In genomic region chr9:15999422-16000339, GRCh38 we compare ENCODE assay signal across 14 cellular contexts.
A peak's percentile ranks its signal among the peaks of the same experiment; 100 is the strongest.
DNase-seq lines count a peak whose midpoint lies in the region; ATAC-seq, FAIRE-seq and TF ChIP-seq lines count a peak whose summit lies in the region.
"Had no signal": no experiment of that assay in that cellular context is flagged by ENCODE, and none has a peak within 500 bp of the region (broad histone marks: within the 10 kb centered on the region; RNA-seq: fewer than 3 reads in every experiment).

No MANE protein-coding gene starts in this region.

- peak overlapping the region; percentile 88 for H3K27ac ChIP-seq in astrocyte (ENCODE audit: low read depth, low read length)

- DNase-seq in activated naive CD8-positive, alpha-beta T cell treated with anti-CD3 and anti-CD28 coated beads, Interleukin-2, amount 50 U/mL, for 24 hours = no peak
- no peak for DNase-seq in activated naive CD8-positive, alpha-beta T cell treated with anti-CD3 and anti-CD28 coated beads for 36 hours
- DNase-seq in astrocyte (ENCODE audit: low read depth) (peak; percentile 96), left ventricle myocardium superior (peak; percentile 24), superior temporal gyrus (ENCODE audit: extremely low spot score) (peak; percentile 16), Ammon's horn (ENCODE audit: low spot score) (no peak)
- DNase-seq: 8988T; activated CD4-positive, alpha-beta T cell treated with anti-CD3 and anti-CD28 coated beads for 4 hours; amygdala; NCI-H1105; OCI-M1 had no signal

- no peaks in the 10 kb centered on the region for H3K27me3 Mint-ChIP-seq in activated naive CD8-positive, alpha-beta T cell treated with anti-CD3 and anti-CD28 coated beads, Interleukin-2, amount 50 U/mL, for 24 hours
- no peaks in the 10 kb centered on the region for H3K27me3 Mint-ChIP-seq in activated naive CD8-positive, alpha-beta T cell treated with anti-CD3 and anti-CD28 coated beads for 36 hours
- no peaks in the 10 kb centered on the region for H3K27me3 Mint-ChIP-seq in astrocyte (ENCODE audit: low read depth, unreplicated experiment)
- H3K27me3 Mint-ChIP-seq: progenitor cell of endocrine pancreas had no signal

- H3K4me2 ChIP-seq in astrocyte (ENCODE audit: low read length) = peak overlapping the region; percentile 64

- peak overlapping the region; percentile 56 for H3K9ac ChIP-seq in astrocyte (ENCODE audit: low read length)

- H2AFZ ChIP-seq in astrocyte (ENCODE audit: low read depth, low read length) = no peak overlapping the region

- no peak overlapping the region for H3K4me3 Mint-ChIP-seq in activated naive CD8-positive, alpha-beta T cell treated with anti-CD3 and anti-CD28 coated beads, Interleukin-2, amount 50 U/mL, for 24 hours
- H3K4me3 Mint-ChIP-seq in activated naive CD8-positive, alpha-beta T cell treated with anti-CD3 and anti-CD28 coated beads for 36 hours = no peak overlapping the region
- no peak overlapping the region for H3K4me3 Mint-ChIP-seq in astrocyte (ENCODE audit: unreplicated experiment)

- no peaks in the 10 kb centered on the region for H3K79me2 ChIP-seq in astrocyte (ENCODE audit: insufficient read depth, low read length)

- H3K4me1 Mint-ChIP-seq in activated naive CD8-positive, alpha-beta T cell treated with anti-CD3 and anti-CD28 coated beads, Interleukin-2, amount 50 U/mL, for 24 hours = no peaks in the 10 kb centered on the region
- no peaks in the 10 kb centered on the region for H3K4me1 Mint-ChIP-seq in activated naive CD8-positive, alpha-beta T cell treated with anti-CD3 and anti-CD28 coated beads for 36 hours
- H3K4me1 Mint-ChIP-seq in astrocyte (ENCODE audit: low read depth, unreplicated experiment) = peaks cover 25% of the 10 kb centered on the region

- peaks cover 12% of the 10 kb centered on the region for H3K9me3 Mint-ChIP-seq in activated naive CD8-positive, alpha-beta T cell treated with anti-CD3 and anti-CD28 coated beads, Interleukin-2, amount 50 U/mL, for 24 hours
- peaks cover 11% of the 10 kb centered on the region for H3K9me3 Mint-ChIP-seq in activated naive CD8-positive, alpha-beta T cell treated with anti-CD3 and anti-CD28 coated beads for 36 hours
- peaks cover 6% of the 10 kb centered on the region for H3K9me3 Mint-ChIP-seq in astrocyte (ENCODE audit: unreplicated experiment)

- no peaks in the 10 kb centered on the region for H4K20me1 ChIP-seq in astrocyte (ENCODE audit: insufficient read depth, low read length)

- H3K9me3 ChIP-seq in astrocyte (ENCODE audit: insufficient read depth, low read depth, low read length) = no peaks in the 10 kb centered on the region

- no peaks in the 10 kb centered on the region for H3K36me3 ChIP-seq in astrocyte (ENCODE audit: insufficient read depth, low read length)

- H3K36me3 Mint-ChIP-seq in activated naive CD8-positive, alpha-beta T cell treated with anti-CD3 and anti-CD28 coated beads, Interleukin-2, amount 50 U/mL, for 24 hours (ENCODE audit: low read depth) = no peaks in the 10 kb centered on the region
- H3K36me3 Mint-ChIP-seq in activated naive CD8-positive, alpha-beta T cell treated with anti-CD3 and anti-CD28 coated beads for 36 hours = no peaks in the 10 kb centered on the region
- H3K36me3 Mint-ChIP-seq in astrocyte (ENCODE audit: low read depth, unreplicated experiment) = no peaks in the 10 kb centered on the region

- intact Hi-C loops in left ventricle myocardium superior (cut with micrococcal nuclease) = no loop called here

- no peaks in the 10 kb centered on the region for H3K27me3 ChIP-seq in astrocyte (ENCODE audit: insufficient read depth, low read length)

- FAIRE-seq in astrocyte (lab: Jason Lieb, UNC) = peak; percentile 65

- H3K27ac Mint-ChIP-seq in activated naive CD8-positive, alpha-beta T cell treated with anti-CD3 and anti-CD28 coated beads, Interleukin-2, amount 50 U/mL, for 24 hours = no peak overlapping the region
- no peak overlapping the region for H3K27ac Mint-ChIP-seq in activated naive CD8-positive, alpha-beta T cell treated with anti-CD3 and anti-CD28 coated beads for 36 hours
- H3K27ac Mint-ChIP-seq in astrocyte (ENCODE audit: unreplicated experiment) = peak overlapping the region; percentile 81
- H3K27ac Mint-ChIP-seq: progenitor cell of endocrine pancreas had no signal

- H3K4me1 ChIP-seq in astrocyte (ENCODE audit: insufficient read depth, low read length) = peaks cover 20% of the 10 kb centered on the region

- H3K4me3 ChIP-seq in astrocyte (ENCODE audit: insufficient read depth, low read depth, low read length) = no peak overlapping the region

- TF ChIP-seq CTCF in astrocyte (IDR thresholded peaks at IDR 0.05; ENCODE audit: insufficient read depth, low read depth, low read length) = no peak

- ATAC-seq in activated naive CD8-positive, alpha-beta T cell treated with anti-CD3 and anti-CD28 coated beads, Interleukin-2, amount 50 U/mL, for 24 hours = peak; percentile 20
- ATAC-seq in left ventricle myocardium superior (peak; percentile 94), GM19397 (IDR thresholded peaks at IDR 0.05; ENCODE audit: unreplicated experiment) (no peak), HG03439 (IDR thresholded peaks at IDR 0.05; ENCODE audit: unreplicated experiment) (no peak)

Comparison
In these comparisons a context has a peak if more than half of its experiments do, and no peak if none do; other contexts are left out.
1. ATAC-seq: peak in activated naive CD8-positive, alpha-beta T cell treated with anti-CD3 and anti-CD28 coated beads, Interleukin-2, amount 50 U/mL, for 24 hours (single experiment) and left ventricle myocardium superior (single experiment); none in GM19397 (single experiment) and HG03439 (single experiment).
2. DNase-seq: peak in astrocyte (single experiment), left ventricle myocardium superior (single experiment) and superior temporal gyrus (single experiment); none in activated naive CD8-positive, alpha-beta T cell treated with anti-CD3 and anti-CD28 coated beads, Interleukin-2, amount 50 U/mL, for 24 hours (single experiment), activated naive CD8-positive, alpha-beta T cell treated with anti-CD3 and anti-CD28 coated beads for 36 hours (single experiment) and Ammon's horn (single experiment).